ENCODE assay signal across 8 cellular contexts in the genomic region with DNA sequence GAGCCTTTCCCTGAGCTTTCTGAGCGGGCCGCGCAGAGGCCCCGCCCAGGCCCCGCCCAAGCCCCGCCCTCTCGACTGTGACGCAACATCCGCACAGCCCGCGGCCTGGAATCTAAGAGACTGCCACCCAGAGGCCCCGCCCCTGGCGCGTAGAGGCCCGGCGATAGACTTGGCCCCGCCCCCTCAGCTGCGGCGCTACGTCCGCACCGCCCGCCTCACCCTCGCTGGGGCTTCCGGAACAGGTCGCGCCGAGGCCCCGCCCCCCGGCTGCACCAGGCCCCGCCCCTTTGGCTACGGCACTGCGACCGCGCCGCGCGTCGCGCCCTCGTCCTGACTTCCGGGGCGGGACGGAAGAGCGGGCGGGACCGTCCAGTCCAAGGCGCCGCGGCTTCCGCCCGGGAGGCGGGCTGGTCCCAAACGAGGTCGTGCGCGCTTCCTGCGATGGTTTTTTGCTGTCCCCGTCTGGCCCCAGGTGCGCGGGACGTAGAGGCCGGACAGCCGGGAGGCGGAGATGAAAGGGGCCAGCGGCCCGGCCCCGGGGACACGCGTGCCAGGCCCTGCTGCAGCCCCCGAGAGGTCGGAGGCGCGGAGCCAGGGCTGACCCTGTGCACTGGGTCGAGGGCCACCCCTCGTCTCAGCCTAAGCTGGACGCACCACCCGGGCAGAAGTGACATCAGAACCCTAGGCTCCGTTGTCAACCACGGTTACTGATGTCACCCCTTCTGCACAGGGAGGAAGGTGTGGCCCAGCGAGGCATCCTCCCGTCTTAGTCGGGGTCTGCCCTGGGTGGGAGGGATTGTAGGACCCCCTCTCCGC. TPM values are rescaled to one million over a fixed set of nuclear protein-coding genes. Genes with fewer than 3 reads are reported as not detected.
DNase-seq lines count a peak whose midpoint lies in the region; ATAC-seq and TF ChIP-seq lines count a peak whose summit lies in the region.

No MANE protein-coding gene starts in this region.

- ATAC-seq in GM23338 = peak; percentile 87
- peak; percentile 97 for ATAC-seq in stimulated activated naive CD8-positive, alpha-beta T cell treated with anti-CD3 and anti-CD28 coated beads, Interleukin-15, Interleukin-2, amounts not matched to agents 100 U/mL and 50 U/mL, for 24 hours

- H3K4me1 ChIP-seq in GM23338 (ENCODE audit: insufficient read depth) = peaks cover 22% of the 10 kb centered on the region

- H3K4me1 Mint-ChIP-seq in GM23338 (peaks cover 34% of the 10 kb centered on the region), nephron progenitor cell (peaks cover 33% of the 10 kb centered on the region)

- H3K36me3 Mint-ChIP-seq in GM23338 (ENCODE audit: low read depth) (no peaks in the 10 kb centered on the region), nephron progenitor cell (ENCODE audit: low read depth) (no peaks in the 10 kb centered on the region)

- H3K36me3 ChIP-seq in GM23338 (ENCODE audit: insufficient read depth) = no peaks in the 10 kb centered on the region

- H3K9me2 ChIP-seq in GM23338 (ENCODE audit: insufficient read depth) = no peaks in the 10 kb centered on the region

- TF ChIP-seq CTCF in GM23338 (conservative IDR thresholded peaks at IDR 0.05; ENCODE audit: low read depth in 2 of 2) (no peak), fibroblast of the aortic adventitia (IDR thresholded peaks at IDR 0.05; ENCODE audit: insufficient read depth, low read length) (no peak), nephron progenitor cell (IDR thresholded peaks at IDR 0.05) (no peak)

- H3K27ac Mint-ChIP-seq in GM23338 (no peak overlapping the region; the same call in 1 of the 2 replicates), nephron progenitor cell (peak overlapping the region; percentile 48)

- H3K27ac ChIP-seq in GM23338 (ENCODE audit: low read depth) = no peak overlapping the region

- peak overlapping the region; percentile 74; the same call in 1 of the 2 replicates for H2AFZ ChIP-seq in GM23338

- no peaks in the 10 kb centered on the region for H4K20me1 ChIP-seq in GM23338 (replicated peaks; ENCODE audit: insufficient read depth)

- no peaks in the 10 kb centered on the region for H3K27me3 ChIP-seq in GM23338 (ENCODE audit: insufficient read depth)

- peaks cover 4% of the 10 kb centered on the region; the same call in 1 of the 2 replicates for H3F3A ChIP-seq in GM23338 (replicated peaks; ENCODE audit: low read depth)

- peak overlapping the region; percentile 97 for H3K4me2 ChIP-seq in GM23338

- H3K4me3 ChIP-seq in GM23338 = peak overlapping the region; percentile 87
- peak overlapping the region; percentile 84 for H3K4me3 ChIP-seq in fibroblast of the aortic adventitia (ENCODE audit: low read depth, low read length)

- H3K4me3 Mint-ChIP-seq in GM23338 = peak overlapping the region; percentile 82
- peak overlapping the region; percentile 85 for H3K4me3 Mint-ChIP-seq in nephron progenitor cell

- no peaks in the 10 kb centered on the region for H3K9me3 Mint-ChIP-seq in GM23338
- H3K9me3 Mint-ChIP-seq in nephron progenitor cell = no peaks in the 10 kb centered on the region

- DNase-seq in ELR (ENCODE audit: low read depth) (peak; percentile 99), GM23338 (ENCODE audit: low spot score) (peak; percentile 99), Kasumi-1 (lab: John Stamatoyannopoulos, UW) (peak; percentile 97), fibroblast of the aortic adventitia (ENCODE audit: low read depth) (peak; percentile 99), nephron progenitor cell (peak; percentile 100)
- peak; percentile 100 for DNase-seq in activated effector memory CD4-positive, alpha-beta T cell treated with anti-CD3 and anti-CD28 coated beads, Interleukin-2, amount 50 U/mL, for 16 hours
- peak; percentile 100 for DNase-seq in stimulated activated naive CD8-positive, alpha-beta T cell treated with anti-CD3 and anti-CD28 coated beads, Interleukin-15, Interleukin-2, amounts not matched to agents 100 U/mL and 50 U/mL, for 24 hours

- H3K79me2 ChIP-seq in GM23338 (replicated peaks; ENCODE audit: insufficient read depth) = no peaks in the 10 kb centered on the region

- H3K27me3 Mint-ChIP-seq in GM23338 (ENCODE audit: insufficient read depth, low read depth, poor library complexity) = peaks cover 11% of the 10 kb centered on the region
- H3K27me3 Mint-ChIP-seq in nephron progenitor cell (ENCODE audit: low read depth, poor library complexity) = peaks cover 20% of the 10 kb centered on the region

- peak; percentile 85 for TF ChIP-seq POLR2A in Raji (IDR thresholded peaks at IDR 0.05; ENCODE audit: insufficient read depth, low read depth, low read length)

TF ChIP-seq in GM23338, 12 proteins besides CTCF, POLR2A, EP300 and RAD21:
- TF ChIP-seq, protein P1, sequence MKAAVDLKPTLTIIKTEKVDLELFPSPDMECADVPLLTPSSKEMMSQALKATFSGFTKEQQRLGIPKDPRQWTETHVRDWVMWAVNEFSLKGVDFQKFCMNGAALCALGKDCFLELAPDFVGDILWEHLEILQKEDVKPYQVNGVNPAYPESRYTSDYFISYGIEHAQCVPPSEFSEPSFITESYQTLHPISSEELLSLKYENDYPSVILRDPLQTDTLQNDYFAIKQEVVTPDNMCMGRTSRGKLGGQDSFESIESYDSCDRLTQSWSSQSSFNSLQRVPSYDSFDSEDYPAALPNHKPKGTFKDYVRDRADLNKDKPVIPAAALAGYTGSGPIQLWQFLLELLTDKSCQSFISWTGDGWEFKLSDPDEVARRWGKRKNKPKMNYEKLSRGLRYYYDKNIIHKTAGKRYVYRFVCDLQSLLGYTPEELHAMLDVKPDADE (IDR thresholded peaks at IDR 0.05) = peak; percentile 57; the same call in 1 of the 2 replicates
- TF ChIP-seq POLR2AphosphoS5 (IDR thresholded peaks at IDR 0.05; ENCODE audit: low read depth) (peak; percentile 76), CREB1 (CRISPR knock-in tag; IDR thresholded peaks at IDR 0.05; ENCODE audit: low read depth) (peak; percentile 97)
- TF ChIP-seq, protein P2, sequence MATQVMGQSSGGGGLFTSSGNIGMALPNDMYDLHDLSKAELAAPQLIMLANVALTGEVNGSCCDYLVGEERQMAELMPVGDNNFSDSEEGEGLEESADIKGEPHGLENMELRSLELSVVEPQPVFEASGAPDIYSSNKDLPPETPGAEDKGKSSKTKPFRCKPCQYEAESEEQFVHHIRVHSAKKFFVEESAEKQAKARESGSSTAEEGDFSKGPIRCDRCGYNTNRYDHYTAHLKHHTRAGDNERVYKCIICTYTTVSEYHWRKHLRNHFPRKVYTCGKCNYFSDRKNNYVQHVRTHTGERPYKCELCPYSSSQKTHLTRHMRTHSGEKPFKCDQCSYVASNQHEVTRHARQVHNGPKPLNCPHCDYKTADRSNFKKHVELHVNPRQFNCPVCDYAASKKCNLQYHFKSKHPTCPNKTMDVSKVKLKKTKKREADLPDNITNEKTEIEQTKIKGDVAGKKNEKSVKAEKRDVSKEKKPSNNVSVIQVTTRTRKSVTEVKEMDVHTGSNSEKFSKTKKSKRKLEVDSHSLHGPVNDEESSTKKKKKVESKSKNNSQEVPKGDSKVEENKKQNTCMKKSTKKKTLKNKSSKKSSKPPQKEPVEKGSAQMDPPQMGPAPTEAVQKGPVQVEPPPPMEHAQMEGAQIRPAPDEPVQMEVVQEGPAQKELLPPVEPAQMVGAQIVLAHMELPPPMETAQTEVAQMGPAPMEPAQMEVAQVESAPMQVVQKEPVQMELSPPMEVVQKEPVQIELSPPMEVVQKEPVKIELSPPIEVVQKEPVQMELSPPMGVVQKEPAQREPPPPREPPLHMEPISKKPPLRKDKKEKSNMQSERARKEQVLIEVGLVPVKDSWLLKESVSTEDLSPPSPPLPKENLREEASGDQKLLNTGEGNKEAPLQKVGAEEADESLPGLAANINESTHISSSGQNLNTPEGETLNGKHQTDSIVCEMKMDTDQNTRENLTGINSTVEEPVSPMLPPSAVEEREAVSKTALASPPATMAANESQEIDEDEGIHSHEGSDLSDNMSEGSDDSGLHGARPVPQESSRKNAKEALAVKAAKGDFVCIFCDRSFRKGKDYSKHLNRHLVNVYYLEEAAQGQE (IDR thresholded peaks at IDR 0.05; ENCODE audit: unreplicated experiment) = no peak

RNA-seq across cellular contexts. Expression of a gene that starts 59.0 kb away (rescaled TPM):
- 0.10 and 3.0 TPM in 2 replicates for total RNA-seq in GM23338 (2014; rRNA removed; shearing (Covaris generic))
- 0.17 TPM in 1 of 2 replicates, not detected in the other for polyA plus RNA-seq in GM23338 (2016; fragmentation: Nextera tagmentation; extraction: Ambion mirVana)
- 0.18 TPM in 1 of 2 replicates, not detected in the other for total RNA-seq in fibroblast of the aortic adventitia (ENCODE audit: low replicate concordance)
